7 cellular contexts compared by ENCODE assay signal in genomic region chr22:31829505-31829904, GRCh38.
DNase-seq lines count a peak whose midpoint lies in the region; ATAC-seq, FAIRE-seq and TF ChIP-seq lines count a peak whose summit lies in the region.

No MANE protein-coding gene starts in this region.

- intact Hi-C loops in Panc1 (cut with micrococcal nuclease; ENCODE audit: unreplicated experiment), result no loop called here

- BruUV-seq in Panc1 (replicated peaks; lab: Mats Ljungman, UMichigan), result no TSS peak

- in situ Hi-C loops in Panc1 (cut with HindIII; ENCODE audit: low pct_unique_long_range_greater_than_20kb, low sequenced_read_pairs) (no loop called here), astrocyte of the spinal cord (cut with HindIII; ENCODE audit: low sequenced_read_pairs) (no loop called here)

- FAIRE-seq in GM18507 (lab: Jason Lieb, UNC), result peak; percentile 18

- peak; percentile 73; the same call in 1 of the 2 replicates for ATAC-seq in Panc1
- ATAC-seq in GM18511 (IDR thresholded peaks at IDR 0.05; ENCODE audit: unreplicated experiment), result no peak
- no peak for ATAC-seq in GM19463 (IDR thresholded peaks at IDR 0.05; ENCODE audit: unreplicated experiment)
- no peak for ATAC-seq in HG03460 (IDR thresholded peaks at IDR 0.05; ENCODE audit: unreplicated experiment)

- TF ChIP-seq CTCF in Panc1 (IDR thresholded peaks at IDR 0.05) (no peak), astrocyte of the spinal cord (IDR thresholded peaks at IDR 0.05; ENCODE audit: low read depth, low read length) (no peak)

- no peaks in the 10 kb centered on the region for H3K4me1 ChIP-seq in Panc1 (ENCODE audit: control insufficient read depth, insufficient read depth, low read length)

- no peak overlapping the region for H3K27ac ChIP-seq in Panc1 (ENCODE audit: low read length)

- no peaks in the 10 kb centered on the region for H3K36me3 ChIP-seq in Panc1 (ENCODE audit: control insufficient read depth, insufficient read depth, low read length)

- no peaks in the 10 kb centered on the region for H3K27me3 ChIP-seq in Panc1 (ENCODE audit: control insufficient read depth, insufficient read depth, low read length)

- H3K4me3 ChIP-seq in Panc1 (ENCODE audit: low read depth in 2 of 2, low read length in 2 of 2) (no peak overlapping the region), astrocyte of the spinal cord (ENCODE audit: low read depth, low read length) (no peak overlapping the region)

- POLR2A ChIA-PET in Panc1 (lab: Charles Lee), result no interaction called here

- no peaks in the 10 kb centered on the region for H3K9me3 ChIP-seq in Panc1 (ENCODE audit: control insufficient read depth, insufficient read depth, low read depth, low read length)

- no peak for DNase-seq in GM18507 (ENCODE audit: extremely low spot score, insufficient read length, low read depth)
- DNase-seq in Panc1 (ENCODE audit: low read depth, low spot score), result peak; percentile 20
- DNase-seq in astrocyte of the spinal cord (ENCODE audit: low read depth, low spot score), result peak; percentile 89
- peak; percentile 60 for DNase-seq in pulmonary artery endothelial cell (ENCODE audit: low read depth, low spot score)

- CTCF ChIA-PET in Panc1 (lab: Charles Lee), result no interaction called here
